20 cellular contexts compared by ENCODE assay signal in genomic region chr17:14374268-14374667, GRCh38.
"Had no signal": no experiment of that assay in that cellular context is flagged by ENCODE, and none has a peak within 500 bp of the region (broad histone marks: within the 10 kb centered on the region; RNA-seq: fewer than 3 reads in every experiment).

No MANE protein-coding gene starts in this region.

- H3K36me3 ChIP-seq: heart left ventricle, lower lobe of right lung, suprapubic skin, thyroid gland had no signal

- H3K27me3 ChIP-seq: suprapubic skin, thyroid gland had no signal

- H3K79me2 ChIP-seq: parathyroid adenoma had no signal

- H3K4me3 ChIP-seq: coronary artery, heart left ventricle, lower lobe of right lung, psoas muscle, skin epidermis, suprapubic skin, thyroid gland had no signal

- FAIRE-seq: endometrium, islet of Langerhans, urothelium cell line had no signal

- H2AFZ ChIP-seq: parathyroid adenoma had no signal

- H3K4me1 ChIP-seq: heart left ventricle, lower lobe of right lung, parathyroid adenoma, psoas muscle, suprapubic skin, thyroid gland had no signal

- H3K9ac ChIP-seq: parathyroid adenoma had no signal

- DNase-seq: cerebellar nuclear complex; effector memory CD4-positive, alpha-beta T cell; heart left ventricle; hypothalamus; lower lobe of right lung; naive thymus-derived CD4-positive, alpha-beta T cell; nephron progenitor cell; psoas muscle; stimulated activated CD4-positive, alpha-beta T cell treated with anti-CD3 and anti-CD28 coated beads, Interleukin-12 subunit alpha, Interleukin-12 subunit beta, amount 100 ng/mL, for 4 hours; stimulated activated naive CD4-positive, alpha-beta T cell treated with Interleukin-2 at 50 U/mL for 16 hours; thyroid gland had no signal

- H3K27ac ChIP-seq: coronary artery, heart left ventricle, lower lobe of right lung, parathyroid adenoma, psoas muscle, skin epidermis, suprapubic skin, thyroid gland had no signal

- H3K9me3 ChIP-seq: heart left ventricle, lower lobe of right lung, psoas muscle, suprapubic skin, thyroid gland had no signal

- ATAC-seq: esophagus mucosa; heart left ventricle; naive thymus-derived CD4-positive, alpha-beta T cell; psoas muscle; sciatic nerve had no signal
